In genomic region chr6:70955441-70956190, GRCh38 we compare ENCODE assay signal across 1 cellular context.
TF ChIP-seq lines count a peak whose summit lies in the region.

No MANE protein-coding gene starts in this region.

TF ChIP-seq in K562, 482 proteins besides CTCF, POLR2A, EP300 and RAD21 (continued from another document and continues in another):
- TF ChIP-seq, protein P1, sequence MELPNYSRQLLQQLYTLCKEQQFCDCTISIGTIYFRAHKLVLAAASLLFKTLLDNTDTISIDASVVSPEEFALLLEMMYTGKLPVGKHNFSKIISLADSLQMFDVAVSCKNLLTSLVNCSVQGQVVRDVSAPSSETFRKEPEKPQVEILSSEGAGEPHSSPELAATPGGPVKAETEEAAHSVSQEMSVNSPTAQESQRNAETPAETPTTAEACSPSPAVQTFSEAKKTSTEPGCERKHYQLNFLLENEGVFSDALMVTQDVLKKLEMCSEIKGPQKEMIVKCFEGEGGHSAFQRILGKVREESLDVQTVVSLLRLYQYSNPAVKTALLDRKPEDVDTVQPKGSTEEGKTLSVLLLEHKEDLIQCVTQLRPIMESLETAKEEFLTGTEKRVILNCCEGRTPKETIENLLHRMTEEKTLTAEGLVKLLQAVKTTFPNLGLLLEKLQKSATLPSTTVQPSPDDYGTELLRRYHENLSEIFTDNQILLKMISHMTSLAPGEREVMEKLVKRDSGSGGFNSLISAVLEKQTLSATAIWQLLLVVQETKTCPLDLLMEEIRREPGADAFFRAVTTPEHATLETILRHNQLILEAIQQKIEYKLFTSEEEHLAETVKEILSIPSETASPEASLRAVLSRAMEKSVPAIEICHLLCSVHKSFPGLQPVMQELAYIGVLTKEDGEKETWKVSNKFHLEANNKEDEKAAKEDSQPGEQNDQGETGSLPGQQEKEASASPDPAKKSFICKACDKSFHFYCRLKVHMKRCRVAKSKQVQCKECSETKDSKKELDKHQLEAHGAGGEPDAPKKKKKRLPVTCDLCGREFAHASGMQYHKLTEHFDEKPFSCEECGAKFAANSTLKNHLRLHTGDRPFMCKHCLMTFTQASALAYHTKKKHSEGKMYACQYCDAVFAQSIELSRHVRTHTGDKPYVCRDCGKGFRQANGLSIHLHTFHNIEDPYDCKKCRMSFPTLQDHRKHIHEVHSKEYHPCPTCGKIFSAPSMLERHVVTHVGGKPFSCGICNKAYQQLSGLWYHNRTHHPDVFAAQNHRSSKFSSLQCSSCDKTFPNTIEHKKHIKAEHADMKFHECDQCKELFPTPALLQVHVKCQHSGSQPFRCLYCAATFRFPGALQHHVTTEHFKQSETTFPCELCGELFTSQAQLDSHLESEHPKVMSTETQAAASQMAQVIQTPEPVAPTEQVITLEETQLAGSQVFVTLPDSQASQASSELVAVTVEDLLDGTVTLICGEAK (IDR thresholded peaks at IDR 0.05), result no peak
- TF ChIP-seq, protein P1 (CRISPR knock-in tag; IDR thresholded peaks at IDR 0.05), result no peak
- TF ChIP-seq ZNF583 (CRISPR knock-in tag; IDR thresholded peaks at IDR 0.05) (no peak), ZNF165 (CRISPR knock-in tag; IDR thresholded peaks at IDR 0.05; ENCODE audit: borderline replicate concordance) (no peak), SMARCB1 (IDR thresholded peaks at IDR 0.05; ENCODE audit: insufficient read length, low read depth) (no peak), MCM5 (IDR thresholded peaks at IDR 0.05; ENCODE audit: low read depth) (no peak), CC2D1A (IDR thresholded peaks at IDR 0.05) (no peak), CXXC5 (CRISPR knock-in tag; IDR thresholded peaks at IDR 0.05) (peak; percentile 64; the same call in 1 of the 2 replicates), FOS (IDR thresholded peaks at IDR 0.05; ENCODE audit: extremely low read depth, insufficient read length) (no peak), KLF13 (tag; IDR thresholded peaks at IDR 0.05; ENCODE audit: borderline replicate concordance, low read depth) (no peak), SAFB (IDR thresholded peaks at IDR 0.05; ENCODE audit: borderline replicate concordance, low read depth, low read length) (0 out of 2 replicates have a peak, but pooled peaks have one; percentile 26), THAP12 (CRISPR knock-in tag; IDR thresholded peaks at IDR 0.05) (no peak), BRF2 (IDR thresholded peaks at IDR 0.05; ENCODE audit: borderline replicate concordance, insufficient read depth, insufficient read length) (no peak), CTBP1 (IDR thresholded peaks at IDR 0.05; ENCODE audit: borderline replicate concordance) (peak; percentile 50; the same call in 1 of the 2 replicates), HDAC6 (IDR thresholded peaks at IDR 0.05; ENCODE audit: low read depth, low read length) (no peak), RBM17 (IDR thresholded peaks at IDR 0.05; ENCODE audit: borderline replicate concordance, low read depth, low read length) (no peak), HINFP (tag; conservative IDR thresholded peaks at IDR 0.05; ENCODE audit: low read depth) (no peak), SMC3 (conservative IDR thresholded peaks at IDR 0.05; ENCODE audit: insufficient read depth, low read depth, low read length) (peak; percentile 76)
- TF ChIP-seq, protein P2, sequence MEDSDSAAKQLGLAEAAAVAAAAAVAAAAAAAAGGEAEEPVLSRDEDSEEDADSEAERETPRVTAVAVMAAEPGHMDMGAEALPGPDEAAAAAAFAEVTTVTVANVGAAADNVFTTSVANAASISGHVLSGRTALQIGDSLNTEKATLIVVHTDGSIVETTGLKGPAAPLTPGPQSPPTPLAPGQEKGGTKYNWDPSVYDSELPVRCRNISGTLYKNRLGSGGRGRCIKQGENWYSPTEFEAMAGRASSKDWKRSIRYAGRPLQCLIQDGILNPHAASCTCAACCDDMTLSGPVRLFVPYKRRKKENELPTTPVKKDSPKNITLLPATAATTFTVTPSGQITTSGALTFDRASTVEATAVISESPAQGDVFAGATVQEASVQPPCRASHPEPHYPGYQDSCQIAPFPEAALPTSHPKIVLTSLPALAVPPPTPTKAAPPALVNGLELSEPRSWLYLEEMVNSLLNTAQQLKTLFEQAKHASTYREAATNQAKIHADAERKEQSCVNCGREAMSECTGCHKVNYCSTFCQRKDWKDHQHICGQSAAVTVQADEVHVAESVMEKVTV (CRISPR knock-in tag; IDR thresholded peaks at IDR 0.05), result 0 out of 2 replicates have a peak, but pooled peaks have one; percentile 35
- TF ChIP-seq, protein P3, sequence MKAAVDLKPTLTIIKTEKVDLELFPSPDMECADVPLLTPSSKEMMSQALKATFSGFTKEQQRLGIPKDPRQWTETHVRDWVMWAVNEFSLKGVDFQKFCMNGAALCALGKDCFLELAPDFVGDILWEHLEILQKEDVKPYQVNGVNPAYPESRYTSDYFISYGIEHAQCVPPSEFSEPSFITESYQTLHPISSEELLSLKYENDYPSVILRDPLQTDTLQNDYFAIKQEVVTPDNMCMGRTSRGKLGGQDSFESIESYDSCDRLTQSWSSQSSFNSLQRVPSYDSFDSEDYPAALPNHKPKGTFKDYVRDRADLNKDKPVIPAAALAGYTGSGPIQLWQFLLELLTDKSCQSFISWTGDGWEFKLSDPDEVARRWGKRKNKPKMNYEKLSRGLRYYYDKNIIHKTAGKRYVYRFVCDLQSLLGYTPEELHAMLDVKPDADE (conservative IDR thresholded peaks at IDR 0.05; ENCODE audit: control insufficient read depth, low read depth, low read length), result no peak
- TF ChIP-seq, protein P4, sequence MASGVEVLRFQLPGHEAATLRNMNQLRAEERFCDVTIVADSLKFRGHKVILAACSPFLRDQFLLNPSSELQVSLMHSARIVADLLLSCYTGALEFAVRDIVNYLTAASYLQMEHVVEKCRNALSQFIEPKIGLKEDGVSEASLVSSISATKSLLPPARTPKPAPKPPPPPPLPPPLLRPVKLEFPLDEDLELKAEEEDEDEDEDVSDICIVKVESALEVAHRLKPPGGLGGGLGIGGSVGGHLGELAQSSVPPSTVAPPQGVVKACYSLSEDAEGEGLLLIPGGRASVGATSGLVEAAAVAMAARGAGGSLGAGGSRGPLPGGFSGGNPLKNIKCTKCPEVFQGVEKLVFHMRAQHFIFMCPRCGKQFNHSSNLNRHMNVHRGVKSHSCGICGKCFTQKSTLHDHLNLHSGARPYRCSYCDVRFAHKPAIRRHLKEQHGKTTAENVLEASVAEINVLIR (CRISPR knock-in tag; IDR thresholded peaks at IDR 0.05), result no peak
- TF ChIP-seq, protein P5, sequence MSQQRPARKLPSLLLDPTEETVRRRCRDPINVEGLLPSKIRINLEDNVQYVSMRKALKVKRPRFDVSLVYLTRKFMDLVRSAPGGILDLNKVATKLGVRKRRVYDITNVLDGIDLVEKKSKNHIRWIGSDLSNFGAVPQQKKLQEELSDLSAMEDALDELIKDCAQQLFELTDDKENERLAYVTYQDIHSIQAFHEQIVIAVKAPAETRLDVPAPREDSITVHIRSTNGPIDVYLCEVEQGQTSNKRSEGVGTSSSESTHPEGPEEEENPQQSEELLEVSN (IDR thresholded peaks at IDR 0.05; ENCODE audit: borderline replicate concordance in 1 of 2, extremely low read depth in 1 of 2, insufficient read depth in 1 of 2, insufficient read length in 1 of 2, low read depth in 1 of 2, low read length in 1 of 2, poor library complexity in 1 of 2, severe bottlenecking in 1 of 2), result peak; percentile 56 to 86
